Comparison of ENCODE assay signal across 25 cellular contexts in genomic region chr13:24615911-24616472, GRCh38.
"Had no signal": no experiment of that assay in that cellular context is flagged by ENCODE, and none has a peak within 500 bp of the region (broad histone marks: within the 10 kb centered on the region; RNA-seq: fewer than 3 reads in every experiment).

No MANE protein-coding gene starts in this region.

- H3K9me3 Mint-ChIP-seq: activated B cell treated with CpG ODN at 0.5 μM for 24 hours; activated CD4-positive, alpha-beta memory T cell treated with anti-CD3 and anti-CD28 coated beads, Interleukin-2, amount 10 ng/mL, durations not matched to agents 7 days and 5 days; activated CD4-positive, alpha-beta T cell treated with anti-CD3 and anti-CD28 coated beads, Interleukin-2, amount 10 ng/mL, durations not matched to agents 7 days and 5 days; activated naive CD4-positive, alpha-beta T cell treated with anti-CD3 and anti-CD28 coated beads, Interleukin-2, amount 10 ng/mL, durations not matched to agents 7 days and 5 days; activated T-cell treated with anti-CD3 and anti-CD28 coated beads, Interleukin-2, amount 50 U/mL, for 4 hours; T-cell had no signal

- H3K36me3 Mint-ChIP-seq: activated naive CD4-positive, alpha-beta T cell treated with anti-CD3 and anti-CD28 coated beads, Interleukin-2, amount 10 ng/mL, durations not matched to agents 7 days and 5 days; T-cell had no signal

- DNase-seq: activated B cell treated with CpG ODN at 0.5 μM for 24 hours; activated CD4-positive, alpha-beta memory T cell treated with anti-CD3 and anti-CD28 coated beads, Interleukin-2, amount 10 ng/mL, durations not matched to agents 7 days and 5 days; activated CD4-positive, alpha-beta T cell treated with anti-CD3 and anti-CD28 coated beads, Interleukin-2, amount 10 ng/mL, durations not matched to agents 7 days and 5 days; activated effector memory CD4-positive, alpha-beta T cell treated with anti-CD3 and anti-CD28 coated beads, Interleukin-2, amount 50 U/mL, for 16 hours; activated naive CD4-positive, alpha-beta T cell treated with anti-CD3 and anti-CD28 coated beads, Interleukin-2, amount 10 ng/mL, durations not matched to agents 7 days and 5 days; activated naive CD8-positive, alpha-beta T cell treated with anti-CD3 and anti-CD28 coated beads for 36 hours; activated T-cell treated with anti-CD3 and anti-CD28 coated beads, Interleukin-2, amount 50 U/mL, for 4 hours; caudate nucleus; NCI-H1092; NCI-H1417; NCI-H1930; NCI-H2107; NCI-H510A treated with DMSO at 0.1 percent for 48 hours; NCI-H69; NK-92 treated with Interleukin-12 subunit alpha and Interleukin-12 subunit beta, amount 100 ng/mL, for 24 hours; OCI-M1; RPMI8226; T-cell; T-helper 2 cell; T1000 had no signal

- ATAC-seq: activated T-cell treated with anti-CD3 and anti-CD28 coated beads, Interleukin-2, amount 50 U/mL, for 4 hours; Panc1; Right ventricle myocardium inferior; T-cell had no signal

- H3K27ac Mint-ChIP-seq: activated B cell treated with CpG ODN at 0.5 μM for 24 hours; activated CD4-positive, alpha-beta T cell treated with anti-CD3 and anti-CD28 coated beads, Interleukin-2, amount 10 ng/mL, durations not matched to agents 7 days and 5 days; activated naive CD4-positive, alpha-beta T cell treated with anti-CD3 and anti-CD28 coated beads, Interleukin-2, amount 10 ng/mL, durations not matched to agents 7 days and 5 days; activated naive CD8-positive, alpha-beta T cell treated with anti-CD3 and anti-CD28 coated beads for 36 hours had no signal

- H3K9me3 ChIP-seq: breast epithelium had no signal

- H3K27ac ChIP-seq: breast epithelium, KMS-11, SK-N-MC had no signal

- H3K36me3 ChIP-seq: breast epithelium had no signal

- H3K4me3 Mint-ChIP-seq: activated B cell treated with CpG ODN at 0.5 μM for 24 hours; activated CD4-positive, alpha-beta memory T cell treated with anti-CD3 and anti-CD28 coated beads, Interleukin-2, amount 10 ng/mL, durations not matched to agents 7 days and 5 days; activated CD4-positive, alpha-beta T cell treated with anti-CD3 and anti-CD28 coated beads, Interleukin-2, amount 10 ng/mL, durations not matched to agents 7 days and 5 days; activated naive CD4-positive, alpha-beta T cell treated with anti-CD3 and anti-CD28 coated beads, Interleukin-2, amount 10 ng/mL, durations not matched to agents 7 days and 5 days; activated naive CD8-positive, alpha-beta T cell treated with anti-CD3 and anti-CD28 coated beads for 36 hours; activated T-cell treated with anti-CD3 and anti-CD28 coated beads, Interleukin-2, amount 50 U/mL, for 4 hours; T-cell had no signal

- H3K27me3 ChIP-seq: breast epithelium had no signal

- H3K27me3 Mint-ChIP-seq: activated B cell treated with CpG ODN at 0.5 μM for 24 hours; activated CD4-positive, alpha-beta memory T cell treated with anti-CD3 and anti-CD28 coated beads, Interleukin-2, amount 10 ng/mL, durations not matched to agents 7 days and 5 days; activated CD4-positive, alpha-beta T cell treated with anti-CD3 and anti-CD28 coated beads, Interleukin-2, amount 10 ng/mL, durations not matched to agents 7 days and 5 days; activated naive CD4-positive, alpha-beta T cell treated with anti-CD3 and anti-CD28 coated beads, Interleukin-2, amount 10 ng/mL, durations not matched to agents 7 days and 5 days; activated naive CD8-positive, alpha-beta T cell treated with anti-CD3 and anti-CD28 coated beads for 36 hours; T-cell had no signal

- H3K4me1 ChIP-seq: breast epithelium had no signal

- H3K4me3 ChIP-seq: breast epithelium, SK-N-MC had no signal
